In the genomic region with DNA sequence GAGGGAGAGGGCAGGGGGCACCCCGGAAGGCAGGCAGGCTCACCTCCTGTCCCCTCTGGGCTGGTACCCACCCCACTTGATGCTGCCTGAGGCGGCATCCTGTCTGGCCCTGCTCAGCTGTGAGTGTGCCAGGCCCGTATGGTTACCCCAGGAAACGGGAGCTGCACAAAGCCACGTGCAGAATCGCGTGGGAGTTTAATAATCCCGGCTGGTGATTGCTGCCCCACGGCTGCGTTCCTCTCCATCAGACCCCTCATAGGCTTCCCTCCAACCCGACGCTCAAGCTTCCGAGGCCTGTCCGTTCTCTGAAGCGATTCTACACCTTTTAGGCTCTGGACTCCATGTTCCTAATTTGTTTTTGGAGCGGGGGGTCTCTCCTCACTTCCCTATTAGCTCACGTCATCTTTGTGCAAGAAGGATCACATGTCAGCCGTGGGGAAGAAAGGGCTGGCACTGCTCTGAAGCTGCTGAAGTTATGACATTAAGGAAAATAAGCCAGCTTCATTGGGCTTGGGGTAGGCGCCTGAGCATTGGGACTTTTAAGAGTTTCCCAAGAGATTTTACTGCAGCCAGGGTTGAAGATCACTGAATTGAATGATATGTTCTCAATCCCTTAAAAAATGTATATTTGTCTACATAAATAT, we compare ENCODE assay signal across 18 cellular contexts. TPM values are rescaled to one million over a fixed set of nuclear protein-coding genes. Genes with fewer than 3 reads are reported as not detected.
DNase-seq lines count a peak whose midpoint lies in the region; ATAC-seq and TF ChIP-seq lines count a peak whose summit lies in the region.
"Had no signal": no experiment of that assay in that cellular context is flagged by ENCODE, and none has a peak within 500 bp of the region (broad histone marks: within the 10 kb centered on the region; RNA-seq: fewer than 3 reads in every experiment).

No MANE protein-coding gene starts in this region.

- H3K9me3 ChIP-seq in HUES48 (ENCODE audit: control insufficient read depth, insufficient read depth, low read length) = no peaks in the 10 kb centered on the region
- H3K9me3 ChIP-seq in adrenal gland (replicated peaks in 1 of 3) = no peaks in the 10 kb centered on the region
- H3K9me3 ChIP-seq: mucosa of descending colon, uterus had no signal

- H3K36me3 ChIP-seq in HUES48 (ENCODE audit: control insufficient read depth, insufficient read depth, low read length) (peaks cover 12% of the 10 kb centered on the region; the same call in 1 of the 2 replicates), adrenal gland (replicated peaks in 1 of 2) (no peaks in the 10 kb centered on the region)
- H3K36me3 ChIP-seq: uterus had no signal

- H3K4me1 ChIP-seq in HUES48 (ENCODE audit: control insufficient read depth, insufficient read depth, low read length) = peaks cover 42% of the 10 kb centered on the region
- no peaks in the 10 kb centered on the region for H3K4me1 ChIP-seq in adrenal gland (replicated peaks in 1 of 2)

- H3K4me1 Mint-ChIP-seq in stimulated activated naive CD8-positive, alpha-beta T cell treated with anti-CD3 and anti-CD28 coated beads, Interleukin-15, amount 100 ng/mL, for 72 hours = peaks cover 11% of the 10 kb centered on the region

- 0 out of 2 replicates have a peak, but pooled peaks cover 3% of the 10 kb centered on the region for H3K27me3 ChIP-seq in HUES48 (ENCODE audit: control insufficient read depth, insufficient read depth, low read length)
- H3K27me3 ChIP-seq in adrenal gland = peaks cover 21% of the 10 kb centered on the region

- H3K27me3 Mint-ChIP-seq in stimulated activated naive CD8-positive, alpha-beta T cell treated with anti-CD3 and anti-CD28 coated beads, Interleukin-15, amount 100 ng/mL, for 72 hours = peaks cover 56% of the 10 kb centered on the region

- peak in 25 of 61 donors; percentile 19 to 74 (median 38) for DNase-seq in caudate nucleus (lab: John Stamatoyannopoulos, UW)
- peak; percentile 82 for DNase-seq in left kidney (ENCODE audit: low read depth, low spot score)
- no peak for DNase-seq in sciatic nerve (ENCODE audit: low spot score)
- DNase-seq in stimulated activated naive CD8-positive, alpha-beta T cell treated with anti-CD3 and anti-CD28 coated beads, Interleukin-15, amount 100 ng/mL, for 72 hours = no peak
- no peak for DNase-seq in adrenal gland
- DNase-seq in CD1c-positive myeloid dendritic cell (ENCODE audit: extremely low spot score) = no peak
- DNase-seq: activated CD4-positive, alpha-beta T cell treated with anti-CD3 and anti-CD28 coated beads for 1 hour; GDM1; Kasumi-1; mucosa of descending colon; stimulated activated CD4-positive, alpha-beta T cell treated with anti-CD3 and anti-CD28 coated beads, Interleukin-4, amount 100 ng/mL, for 24 hours; T-helper 1 cell; uterus had no signal

- H3K9me3 Mint-ChIP-seq in stimulated activated naive CD8-positive, alpha-beta T cell treated with anti-CD3 and anti-CD28 coated beads, Interleukin-15, amount 100 ng/mL, for 72 hours = no peaks in the 10 kb centered on the region
- H3K9me3 Mint-ChIP-seq: activated naive CD4-positive, alpha-beta T cell treated with anti-CD3 and anti-CD28 coated beads, Interleukin-2, amount 50 U/mL, for 72 hours; dendritic cell treated with granulocyte-macrophage colony-stimulating factor and Interleukin-4, amounts not matched to agents 40 ng/mL and 50 ng/mL, for 4 days had no signal

- 40 to 59% (median 42%) methylated on average over 19 of the region's 19 CpGs for WGBS in adrenal gland, 4 donors

- peak overlapping the region; percentile 79 for H3K27ac ChIP-seq in HUES48 (ENCODE audit: low read depth, low read length)
- peak overlapping the region; percentile 77 for H3K27ac ChIP-seq in caudate nucleus (ENCODE audit: low read depth, low read length)
- no peak overlapping the region for H3K27ac ChIP-seq in adrenal gland
- H3K27ac ChIP-seq: C4-2B, uterus had no signal

- TF ChIP-seq POLR2A in adrenal gland (IDR thresholded peaks at IDR 0.05) = no peak

- intact Hi-C loops in sciatic nerve (cut with DNase I) = no loop called here
- intact Hi-C loops in adrenal gland (cut with DNase I) = no loop called here

- TF ChIP-seq CTCF in adrenal gland (IDR thresholded peaks at IDR 0.05) = no peak

- H3K4me3 ChIP-seq in HUES48 (ENCODE audit: low read depth, low read length) (peak overlapping the region; percentile 88), adrenal gland (no peak overlapping the region)
- H3K4me3 ChIP-seq: mucosa of descending colon had no signal

- H3K9ac ChIP-seq in HUES48 (ENCODE audit: low read depth, low read length) = no peak overlapping the region

- ATAC-seq in sciatic nerve (peak; percentile 44), HG03378 (IDR thresholded peaks at IDR 0.05; ENCODE audit: unreplicated experiment) (no peak)
- ATAC-seq in stimulated activated naive CD8-positive, alpha-beta T cell treated with anti-CD3 and anti-CD28 coated beads, Interleukin-15, amount 100 ng/mL, for 72 hours = no peak
- ATAC-seq: activated naive CD4-positive, alpha-beta T cell treated with anti-CD3 and anti-CD28 coated beads, Interleukin-2, amount 50 U/mL, for 72 hours had no signal

- peak overlapping the region in 1 of 2 donors; percentile 34 for H3K27ac Mint-ChIP-seq in stimulated activated naive CD8-positive, alpha-beta T cell treated with anti-CD3 and anti-CD28 coated beads, Interleukin-15, amount 100 ng/mL, for 72 hours
- H3K27ac Mint-ChIP-seq: activated naive CD4-positive, alpha-beta T cell treated with anti-CD3 and anti-CD28 coated beads, Interleukin-2, amount 50 U/mL, for 72 hours; dendritic cell treated with granulocyte-macrophage colony-stimulating factor and Interleukin-4, amounts not matched to agents 40 ng/mL and 50 ng/mL, for 4 days had no signal

- no peak overlapping the region for H3K4me3 Mint-ChIP-seq in stimulated activated naive CD8-positive, alpha-beta T cell treated with anti-CD3 and anti-CD28 coated beads, Interleukin-15, amount 100 ng/mL, for 72 hours
- H3K4me3 Mint-ChIP-seq: dendritic cell treated with granulocyte-macrophage colony-stimulating factor and Interleukin-4, amounts not matched to agents 40 ng/mL and 50 ng/mL, for 4 days had no signal

RNA-seq across cellular contexts. Expression of a gene that starts 1.1 kb away (rescaled TPM):
- total RNA-seq in sciatic nerve (not detected), adrenal gland (under 1 TPM in 6 of 8 donors, not detected in 2; 0.08 to 0.60 (median 0.23) TPM)
- under 1 TPM; 0.07 to 0.56 (median 0.33) TPM for polyA plus RNA-seq in adrenal gland

Comparison
In these comparisons a context has a peak if more than half of its experiments do, and no peak if none do; other contexts are left out.
1. H3K27ac ChIP-seq: peak in HUES48 (single experiment) and caudate nucleus (single experiment); none in adrenal gland (0 of 5).